In genomic region chr7:63040966-63041610, GRCh38 we compare ENCODE assay signal across 24 cellular contexts.
"Had no signal": no experiment of that assay in that cellular context is flagged by ENCODE, and none has a peak within 500 bp of the region (broad histone marks: within the 10 kb centered on the region; RNA-seq: fewer than 3 reads in every experiment).

No MANE protein-coding gene starts in this region.

- H3K27ac Mint-ChIP-seq: dendritic cell treated with granulocyte-macrophage colony-stimulating factor and Interleukin-4, amounts not matched to agents 40 ng/mL and 50 ng/mL, for 4 days; endodermal cell; naive thymus-derived CD8-positive, alpha-beta T cell; nephron progenitor cell; stimulated activated memory B cell treated with anti-CD40 and anti-IgM and Interleukin-4, amounts not matched to agents 10 μg/mL and 1 μg/mL and 100 μg/mL, for 72 hours had no signal

- H3K27me3 Mint-ChIP-seq: dendritic cell treated with granulocyte-macrophage colony-stimulating factor and Interleukin-4, amounts not matched to agents 40 ng/mL and 50 ng/mL, for 4 days; naive thymus-derived CD8-positive, alpha-beta T cell; stimulated activated memory B cell treated with anti-CD40 and anti-IgM and Interleukin-4, amounts not matched to agents 10 μg/mL and 1 μg/mL and 100 μg/mL, for 72 hours had no signal

- ATAC-seq: esophagus mucosa; gastrocnemius medialis; heart left ventricle; left cardiac atrium; left lung; naive thymus-derived CD8-positive, alpha-beta T cell; right lobe of liver; stimulated activated memory B cell treated with anti-CD40 and anti-IgM and Interleukin-4, amounts not matched to agents 10 μg/mL and 1 μg/mL and 100 μg/mL, for 72 hours; stimulated activated naive CD8-positive, alpha-beta T cell treated with anti-CD3 and anti-CD28 coated beads, Interleukin-15, Interleukin-2, amounts not matched to agents 100 U/mL and 50 U/mL, for 24 hours; upper lobe of right lung had no signal

- H3K9me3 Mint-ChIP-seq: nephron progenitor cell had no signal

- H3K4me1 Mint-ChIP-seq: endodermal cell; naive thymus-derived CD8-positive, alpha-beta T cell; nephron progenitor cell; stimulated activated memory B cell treated with anti-CD40 and anti-IgM and Interleukin-4, amounts not matched to agents 10 μg/mL and 1 μg/mL and 100 μg/mL, for 72 hours had no signal

- H3K4me3 Mint-ChIP-seq: dendritic cell treated with granulocyte-macrophage colony-stimulating factor and Interleukin-4, amounts not matched to agents 40 ng/mL and 50 ng/mL, for 4 days; endodermal cell; naive thymus-derived CD8-positive, alpha-beta T cell; nephron progenitor cell; stimulated activated memory B cell treated with anti-CD40 and anti-IgM and Interleukin-4, amounts not matched to agents 10 μg/mL and 1 μg/mL and 100 μg/mL, for 72 hours had no signal

- H3K36me3 Mint-ChIP-seq: stimulated activated memory B cell treated with anti-CD40 and anti-IgM and Interleukin-4, amounts not matched to agents 10 μg/mL and 1 μg/mL and 100 μg/mL, for 72 hours had no signal

- DNase-seq: colonic mucosa; effector CD8-positive, alpha-beta T cell; endodermal cell; foreskin fibroblast; gastrocnemius medialis; heart left ventricle; left cardiac atrium; left lung; mammary epithelial cell; mesendoderm; naive thymus-derived CD8-positive, alpha-beta T cell; nephron progenitor cell; nucleus accumbens; ovary; right lobe of liver; stimulated activated CD4-positive, alpha-beta T cell treated with anti-CD3 and anti-CD28 coated beads, Interleukin-12 subunit alpha, Interleukin-12 subunit beta, amount 100 ng/mL, for 4 hours; stimulated activated CD4-positive, alpha-beta T cell treated with anti-CD3 and anti-CD28 coated beads, Interleukin-1b, Interleukin-23, amount 100 ng/mL, for 48 hours; stimulated activated CD4-positive, alpha-beta T cell treated with anti-CD3 and anti-CD28 coated beads, Interleukin-4, amount 100 ng/mL, for 4 hours; stimulated activated naive CD8-positive, alpha-beta T cell treated with anti-CD3 and anti-CD28 coated beads, Interleukin-15, Interleukin-2, amounts not matched to agents 100 U/mL and 50 U/mL, for 24 hours; substantia nigra; upper lobe of right lung had no signal
